In the genomic region with DNA sequence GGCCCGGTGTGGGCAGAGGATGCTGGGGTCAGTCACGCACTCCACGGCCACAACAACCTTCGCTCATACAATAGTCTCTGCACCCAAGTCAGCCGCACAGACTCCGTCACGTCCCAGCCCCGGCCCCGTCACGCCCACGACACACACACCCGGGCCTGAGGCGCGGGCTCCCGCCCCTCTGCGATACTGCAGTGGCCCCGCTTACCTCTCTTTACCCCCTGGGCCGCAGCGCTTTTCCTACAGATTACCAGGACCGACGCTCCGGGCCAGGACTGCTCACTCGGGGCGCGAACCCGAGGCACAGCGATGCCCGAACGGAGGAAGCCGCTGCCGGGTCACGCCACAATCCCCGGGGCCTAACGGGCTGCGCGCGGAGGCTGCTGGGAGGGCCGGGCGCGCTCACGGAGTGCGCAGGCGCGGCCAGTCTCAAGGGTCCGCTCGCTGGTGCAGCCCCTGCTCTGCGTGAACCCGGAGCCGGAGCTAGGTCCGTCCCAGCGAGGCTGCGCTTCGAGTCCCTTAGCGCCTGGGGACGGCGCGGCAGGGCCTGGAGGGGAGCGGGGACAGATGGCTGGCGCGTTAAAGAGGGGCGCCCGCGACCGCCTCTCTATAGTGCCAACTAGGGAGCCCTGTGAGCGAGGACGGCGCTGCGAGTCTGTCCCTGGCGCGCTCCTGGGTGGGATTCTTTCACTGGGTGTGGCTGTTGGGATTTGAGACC, we compare ENCODE assay signal across 1 cellular context.
TF ChIP-seq lines count a peak whose summit lies in the region.

A gene (minus strand): TSS at position 358 of the 715 bp plus-strand sequence. CDS start 8,855 bp downstream, outside the sequence.

TF ChIP-seq in HEK293, 187 proteins besides CTCF, POLR2A, EP300 and RAD21 (continued from another document and continues in another):
- TF ChIP-seq, protein P1, sequence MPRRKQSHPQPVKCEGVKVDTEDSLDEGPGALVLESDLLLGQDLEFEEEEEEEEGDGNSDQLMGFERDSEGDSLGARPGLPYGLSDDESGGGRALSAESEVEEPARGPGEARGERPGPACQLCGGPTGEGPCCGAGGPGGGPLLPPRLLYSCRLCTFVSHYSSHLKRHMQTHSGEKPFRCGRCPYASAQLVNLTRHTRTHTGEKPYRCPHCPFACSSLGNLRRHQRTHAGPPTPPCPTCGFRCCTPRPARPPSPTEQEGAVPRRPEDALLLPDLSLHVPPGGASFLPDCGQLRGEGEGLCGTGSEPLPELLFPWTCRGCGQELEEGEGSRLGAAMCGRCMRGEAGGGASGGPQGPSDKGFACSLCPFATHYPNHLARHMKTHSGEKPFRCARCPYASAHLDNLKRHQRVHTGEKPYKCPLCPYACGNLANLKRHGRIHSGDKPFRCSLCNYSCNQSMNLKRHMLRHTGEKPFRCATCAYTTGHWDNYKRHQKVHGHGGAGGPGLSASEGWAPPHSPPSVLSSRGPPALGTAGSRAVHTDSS (tag by site-specific recombination; IDR thresholded peaks at IDR 0.05) = no peak
- TF ChIP-seq, protein P2, sequence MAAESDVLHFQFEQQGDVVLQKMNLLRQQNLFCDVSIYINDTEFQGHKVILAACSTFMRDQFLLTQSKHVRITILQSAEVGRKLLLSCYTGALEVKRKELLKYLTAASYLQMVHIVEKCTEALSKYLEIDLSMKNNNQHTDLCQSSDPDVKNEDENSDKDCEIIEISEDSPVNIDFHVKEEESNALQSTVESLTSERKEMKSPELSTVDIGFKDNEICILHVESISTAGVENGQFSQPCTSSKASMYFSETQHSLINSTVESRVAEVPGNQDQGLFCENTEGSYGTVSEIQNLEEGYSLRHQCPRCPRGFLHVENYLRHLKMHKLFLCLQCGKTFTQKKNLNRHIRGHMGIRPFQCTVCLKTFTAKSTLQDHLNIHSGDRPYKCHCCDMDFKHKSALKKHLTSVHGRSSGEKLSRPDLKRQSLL (tag by site-specific recombination; IDR thresholded peaks at IDR 0.05) = peak; percentile 93
- TF ChIP-seq, protein P3, sequence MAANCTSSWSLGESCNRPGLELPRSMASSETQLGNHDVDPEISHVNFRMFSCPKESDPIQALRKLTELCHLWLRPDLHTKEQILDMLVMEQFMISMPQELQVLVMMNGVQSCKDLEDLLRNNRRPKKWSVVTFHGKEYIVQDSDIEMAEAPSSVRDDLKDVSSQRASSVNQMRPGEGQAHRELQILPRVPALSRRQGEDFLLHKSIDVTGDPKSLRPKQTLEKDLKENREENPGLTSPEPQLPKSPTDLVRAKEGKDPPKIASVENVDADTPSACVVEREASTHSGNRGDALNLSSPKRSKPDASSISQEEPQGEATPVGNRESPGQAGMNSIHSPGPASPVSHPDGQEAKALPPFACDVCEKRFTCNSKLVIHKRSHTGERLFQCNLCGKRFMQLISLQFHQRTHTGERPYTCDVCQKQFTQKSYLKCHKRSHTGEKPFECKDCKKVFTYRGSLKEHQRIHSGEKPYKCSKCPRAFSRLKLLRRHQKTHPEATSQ (tag by site-specific recombination; IDR thresholded peaks at IDR 0.05) = 0 out of 2 replicates have a peak, but pooled peaks have one; percentile 46
- TF ChIP-seq, protein P4, sequence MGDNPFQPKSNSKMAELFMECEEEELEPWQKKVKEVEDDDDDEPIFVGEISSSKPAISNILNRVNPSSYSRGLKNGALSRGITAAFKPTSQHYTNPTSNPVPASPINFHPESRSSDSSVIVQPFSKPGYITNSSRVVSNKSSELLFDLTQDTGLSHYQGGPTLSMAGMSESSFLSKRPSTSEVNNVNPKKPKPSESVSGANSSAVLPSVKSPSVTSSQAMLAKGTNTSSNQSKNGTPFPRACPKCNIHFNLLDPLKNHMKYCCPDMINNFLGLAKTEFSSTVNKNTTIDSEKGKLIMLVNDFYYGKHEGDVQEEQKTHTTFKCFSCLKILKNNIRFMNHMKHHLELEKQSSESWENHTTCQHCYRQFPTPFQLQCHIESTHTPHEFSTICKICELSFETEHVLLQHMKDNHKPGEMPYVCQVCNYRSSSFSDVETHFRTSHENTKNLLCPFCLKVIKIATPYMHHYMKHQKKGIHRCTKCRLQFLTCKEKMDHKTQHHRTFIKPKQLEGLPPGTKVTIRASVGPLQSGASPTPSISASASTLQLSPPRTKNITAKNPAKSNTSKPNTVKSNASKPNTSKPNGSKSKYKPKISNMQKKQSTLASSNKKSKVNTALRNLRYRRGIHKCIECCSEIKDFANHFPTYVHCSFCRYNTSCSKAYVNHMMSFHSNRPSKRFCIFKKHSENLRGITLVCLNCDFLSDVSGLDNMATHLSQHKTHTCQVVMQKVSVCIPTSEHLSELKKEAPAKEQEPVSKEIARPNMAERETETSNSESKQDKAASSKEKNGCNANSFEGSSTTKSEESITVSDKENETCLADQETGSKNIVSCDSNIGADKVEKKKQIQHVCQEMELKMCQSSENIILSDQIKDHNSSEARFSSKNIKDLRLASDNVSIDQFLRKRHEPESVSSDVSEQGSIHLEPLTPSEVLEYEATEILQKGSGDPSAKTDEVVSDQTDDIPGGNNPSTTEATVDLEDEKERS (tag by site-specific recombination; IDR thresholded peaks at IDR 0.05) = 0 out of 2 replicates have a peak, but pooled peaks have one; percentile 2
- no peak for TF ChIP-seq ZNF426 (tag by site-specific recombination; IDR thresholded peaks at IDR 0.05)
- no peak for TF ChIP-seq ZNF48 (tag by site-specific recombination; IDR thresholded peaks at IDR 0.05)
- TF ChIP-seq ZBTB17 (tag by site-specific recombination; IDR thresholded peaks at IDR 0.05) = peak; percentile 96
- peak; percentile 82 for TF ChIP-seq SP7 (tag by site-specific recombination; IDR thresholded peaks at IDR 0.05)
- TF ChIP-seq, protein P5, sequence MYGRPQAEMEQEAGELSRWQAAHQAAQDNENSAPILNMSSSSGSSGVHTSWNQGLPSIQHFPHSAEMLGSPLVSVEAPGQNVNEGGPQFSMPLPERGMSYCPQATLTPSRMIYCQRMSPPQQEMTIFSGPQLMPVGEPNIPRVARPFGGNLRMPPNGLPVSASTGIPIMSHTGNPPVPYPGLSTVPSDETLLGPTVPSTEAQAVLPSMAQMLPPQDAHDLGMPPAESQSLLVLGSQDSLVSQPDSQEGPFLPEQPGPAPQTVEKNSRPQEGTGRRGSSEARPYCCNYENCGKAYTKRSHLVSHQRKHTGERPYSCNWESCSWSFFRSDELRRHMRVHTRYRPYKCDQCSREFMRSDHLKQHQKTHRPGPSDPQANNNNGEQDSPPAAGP (tag by site-specific recombination; IDR thresholded peaks at IDR 0.05) = peak; percentile 92
- TF ChIP-seq ZEB2 (tag by site-specific recombination; IDR thresholded peaks at IDR 0.05) = peak; percentile 87
- peak; percentile 43; the same call in 1 of the 2 replicates for TF ChIP-seq ZNF777 (tag by site-specific recombination; IDR thresholded peaks at IDR 0.05; ENCODE audit: borderline replicate concordance)
- peak; percentile 94 for TF ChIP-seq ZBTB20 (tag by site-specific recombination; IDR thresholded peaks at IDR 0.05)
- no peak for TF ChIP-seq ZNF473 (tag by site-specific recombination; IDR thresholded peaks at IDR 0.05)
- TF ChIP-seq SP3 (tag by site-specific recombination; IDR thresholded peaks at IDR 0.05) = peak; percentile 82
- peak; percentile 91 for TF ChIP-seq ZNF660 (tag by site-specific recombination; IDR thresholded peaks at IDR 0.05)
- TF ChIP-seq ZNF792 (tag by site-specific recombination; IDR thresholded peaks at IDR 0.05) = peak; percentile 57; the same call in 1 of the 2 replicates
- TF ChIP-seq ZNF707 (tag by site-specific recombination; IDR thresholded peaks at IDR 0.05) = 0 out of 2 replicates have a peak, but pooled peaks have one; percentile 5
- TF ChIP-seq MEIS1 (CRISPR knock-in tag; IDR thresholded peaks at IDR 0.05; ENCODE audit: borderline replicate concordance) = no peak
- TF ChIP-seq ZBTB21 (tag by site-specific recombination; IDR thresholded peaks at IDR 0.05) = peak; percentile 88
- peak; percentile 8 for TF ChIP-seq ZNF341 (tag by site-specific recombination; IDR thresholded peaks at IDR 0.05; ENCODE audit: low read depth)
- peak; percentile 62 for TF ChIP-seq ZNF843 (tag by site-specific recombination; IDR thresholded peaks at IDR 0.05)
- peak; percentile 57; the same call in 1 of the 2 replicates for TF ChIP-seq YY2 (tag by site-specific recombination; IDR thresholded peaks at IDR 0.05)
- TF ChIP-seq ZNF544 (tag by site-specific recombination; IDR thresholded peaks at IDR 0.05) = no peak
- TF ChIP-seq, protein P6, sequence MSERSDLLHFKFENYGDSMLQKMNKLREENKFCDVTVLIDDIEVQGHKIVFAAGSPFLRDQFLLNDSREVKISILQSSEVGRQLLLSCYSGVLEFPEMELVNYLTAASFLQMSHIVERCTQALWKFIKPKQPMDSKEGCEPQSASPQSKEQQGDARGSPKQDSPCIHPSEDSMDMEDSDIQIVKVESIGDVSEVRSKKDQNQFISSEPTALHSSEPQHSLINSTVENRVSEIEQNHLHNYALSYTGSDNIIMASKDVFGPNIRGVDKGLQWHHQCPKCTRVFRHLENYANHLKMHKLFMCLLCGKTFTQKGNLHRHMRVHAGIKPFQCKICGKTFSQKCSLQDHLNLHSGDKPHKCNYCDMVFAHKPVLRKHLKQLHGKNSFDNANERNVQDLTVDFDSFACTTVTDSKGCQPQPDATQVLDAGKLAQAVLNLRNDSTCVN (tag by site-specific recombination; optimal IDR thresholded peaks at IDR 0.05) = peak; percentile 100
- no peak for TF ChIP-seq HOXC10 (CRISPR knock-in tag; IDR thresholded peaks at IDR 0.05)
- TF ChIP-seq ZFHX2 (tag by site-specific recombination; conservative IDR thresholded peaks at IDR 0.05) = peak; percentile 94
- TF ChIP-seq ZNF19 (tag by site-specific recombination; IDR thresholded peaks at IDR 0.05; ENCODE audit: low read depth) = no peak
- 0 out of 2 replicates have a peak, but pooled peaks have one; percentile 29 for TF ChIP-seq ZNF16 (tag by site-specific recombination; IDR thresholded peaks at IDR 0.05; ENCODE audit: low read depth)
- TF ChIP-seq ZNF121 (tag by site-specific recombination; IDR thresholded peaks at IDR 0.05) = peak; percentile 72
- TF ChIP-seq ZNF184 (tag by site-specific recombination; IDR thresholded peaks at IDR 0.05) = no peak
- 0 out of 2 replicates have a peak, but pooled peaks have one; percentile 18 for TF ChIP-seq ZNF416 (tag by site-specific recombination; IDR thresholded peaks at IDR 0.05)
- peak; percentile 59; the same call in 1 of the 2 replicates for TF ChIP-seq REPIN1 (tag by site-specific recombination; IDR thresholded peaks at IDR 0.05; ENCODE audit: low read depth)
- peak; percentile 78 for TF ChIP-seq ZIC2 (tag by site-specific recombination; IDR thresholded peaks at IDR 0.05)
- no peak for TF ChIP-seq ZNF654 (tag by site-specific recombination; IDR thresholded peaks at IDR 0.05; ENCODE audit: low read depth)
- no peak; the same call in 1 of the 2 replicates for TF ChIP-seq ZNF423 (tag by site-specific recombination; IDR thresholded peaks at IDR 0.05)
- TF ChIP-seq IKZF3 (tag by site-specific recombination; IDR thresholded peaks at IDR 0.05) = peak; percentile 53; the same call in 1 of the 2 replicates
- peak; percentile 91 for TF ChIP-seq OVOL3 (tag by site-specific recombination; IDR thresholded peaks at IDR 0.05)
- TF ChIP-seq ZFP69B (tag by site-specific recombination; IDR thresholded peaks at IDR 0.05) = peak; percentile 59
- peak; percentile 55; the same call in 1 of the 2 replicates for TF ChIP-seq ZNF394 (tag by site-specific recombination; IDR thresholded peaks at IDR 0.05; ENCODE audit: borderline replicate concordance)
- no peak for TF ChIP-seq ZNF530 (tag by site-specific recombination; IDR thresholded peaks at IDR 0.05; ENCODE audit: low read depth)
- peak; percentile 24; the same call in 1 of the 2 replicates for TF ChIP-seq ZNF24 (tag by site-specific recombination; IDR thresholded peaks at IDR 0.05)
- no peak for TF ChIP-seq ZNF23 (tag by site-specific recombination; IDR thresholded peaks at IDR 0.05; ENCODE audit: borderline replicate concordance)
- TF ChIP-seq, protein P7, sequence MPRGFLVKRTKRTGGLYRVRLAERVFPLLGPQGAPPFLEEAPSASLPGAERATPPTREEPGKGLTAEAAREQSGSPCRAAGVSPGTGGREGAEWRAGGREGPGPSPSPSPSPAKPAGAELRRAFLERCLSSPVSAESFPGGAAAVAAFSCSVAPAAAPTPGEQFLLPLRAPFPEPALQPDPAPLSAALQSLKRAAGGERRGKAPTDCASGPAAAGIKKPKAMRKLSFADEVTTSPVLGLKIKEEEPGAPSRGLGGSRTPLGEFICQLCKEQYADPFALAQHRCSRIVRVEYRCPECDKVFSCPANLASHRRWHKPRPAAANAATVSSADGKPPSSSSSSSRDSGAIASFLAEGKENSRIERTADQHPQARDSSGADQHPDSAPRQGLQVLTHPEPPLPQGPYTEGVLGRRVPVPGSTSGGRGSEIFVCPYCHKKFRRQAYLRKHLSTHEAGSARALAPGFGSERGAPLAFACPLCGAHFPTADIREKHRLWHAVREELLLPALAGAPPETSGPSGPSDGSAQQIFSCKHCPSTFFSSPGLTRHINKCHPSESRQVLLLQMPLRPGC (tag by site-specific recombination; IDR thresholded peaks at IDR 0.05) = peak; percentile 88
- TF ChIP-seq ZNF610 (tag by site-specific recombination; IDR thresholded peaks at IDR 0.05; ENCODE audit: borderline replicate concordance) = peak; percentile 91
- no peak for TF ChIP-seq ZNF785 (tag by site-specific recombination; IDR thresholded peaks at IDR 0.05)
- 0 out of 2 replicates have a peak, but pooled peaks have one; percentile 7 for TF ChIP-seq ZNF623 (tag by site-specific recombination; IDR thresholded peaks at IDR 0.05)
- TF ChIP-seq ZNF768 (tag by site-specific recombination; IDR thresholded peaks at IDR 0.05) = no peak; the same call in 1 of the 2 replicates
- TF ChIP-seq KLF8 (tag by site-specific recombination; IDR thresholded peaks at IDR 0.05) = peak; percentile 96
- peak; percentile 25; the same call in 1 of the 2 replicates for TF ChIP-seq ZNF658 (tag by site-specific recombination; IDR thresholded peaks at IDR 0.05)
- TF ChIP-seq ZBTB8A (tag by site-specific recombination; IDR thresholded peaks at IDR 0.05) = peak; percentile 88
- peak; percentile 90 for TF ChIP-seq EGR2 (tag by site-specific recombination; IDR thresholded peaks at IDR 0.05; ENCODE audit: low read depth)
- no peak for TF ChIP-seq FEZF1 (tag by site-specific recombination; IDR thresholded peaks at IDR 0.05)
- TF ChIP-seq SETDB1 (IDR thresholded peaks at IDR 0.05; ENCODE audit: insufficient read length, low read length) = no peak
- peak; percentile 66 for TF ChIP-seq ZFP37 (tag by site-specific recombination; IDR thresholded peaks at IDR 0.05)
- TF ChIP-seq ZNF510 (tag by site-specific recombination; IDR thresholded peaks at IDR 0.05; ENCODE audit: insufficient replicate concordance) = no peak
- peak; percentile 100 for TF ChIP-seq ZBTB48 (tag by site-specific recombination; IDR thresholded peaks at IDR 0.05)
- no peak for TF ChIP-seq ZNF138 (tag by site-specific recombination; IDR thresholded peaks at IDR 0.05; ENCODE audit: borderline replicate concordance)
- TF ChIP-seq ZNF112 (tag by site-specific recombination; IDR thresholded peaks at IDR 0.05) = no peak
- TF ChIP-seq ZNF404 (tag by site-specific recombination; IDR thresholded peaks at IDR 0.05) = no peak
- TF ChIP-seq KLF9 (tag by site-specific recombination; IDR thresholded peaks at IDR 0.05; ENCODE audit: low read depth) = peak; percentile 98
- peak; percentile 55 for TF ChIP-seq GLIS1 (tag by site-specific recombination; IDR thresholded peaks at IDR 0.05)
